ENCODE assay signal across 1 cellular context in the genomic region with DNA sequence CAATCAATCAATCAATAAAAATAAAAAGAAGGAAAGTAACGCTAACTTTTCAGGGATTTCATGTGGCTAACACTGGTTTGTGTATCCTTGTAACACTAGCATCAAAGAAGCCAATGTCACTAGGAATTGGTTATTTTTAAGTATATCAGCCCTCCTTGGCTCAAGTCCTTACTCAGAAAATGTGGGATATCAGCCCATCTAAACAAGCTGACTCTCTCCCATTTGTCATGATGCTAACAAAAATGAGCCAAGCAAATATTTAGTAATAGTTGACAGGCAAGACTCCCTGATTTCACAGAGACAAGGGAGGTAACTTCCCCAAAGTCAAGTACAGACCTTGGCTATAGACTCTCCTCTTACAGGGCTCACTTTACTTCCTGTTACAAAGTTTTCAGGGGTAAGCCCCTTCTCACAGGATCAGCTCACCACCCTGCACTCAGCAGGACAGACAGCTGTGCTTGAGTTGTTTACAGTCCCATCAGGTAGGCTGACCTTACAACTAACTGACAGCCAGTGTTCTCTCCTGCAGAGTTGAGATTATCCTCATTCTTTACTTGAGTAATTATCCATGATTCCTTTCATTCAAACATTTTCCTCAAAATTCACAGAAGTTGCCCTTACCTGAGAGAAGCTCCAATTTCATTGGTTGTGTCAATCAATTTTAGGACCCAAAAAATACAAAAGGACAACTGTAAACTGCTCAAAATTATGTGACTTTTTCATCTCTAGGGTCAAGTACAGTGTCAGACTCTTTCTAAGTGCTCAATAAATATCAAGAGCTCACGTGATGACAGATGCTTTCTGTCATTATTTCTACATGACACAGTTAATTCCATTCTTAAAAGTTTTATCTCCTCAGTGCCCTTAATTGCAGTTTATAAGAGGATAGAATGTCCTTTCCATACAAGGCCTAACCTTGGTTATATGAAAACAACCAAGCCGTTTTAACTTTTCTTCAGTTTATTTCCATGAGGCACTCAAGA.
TF ChIP-seq lines count a peak whose summit lies in the region.

No MANE protein-coding gene starts in this region.

TF ChIP-seq in HCT116, 20 proteins besides CTCF, POLR2A, EP300 and RAD21 (continued from another document):
- no peak for TF ChIP-seq CEBPB (IDR thresholded peaks at IDR 0.05; ENCODE audit: low read depth)
- TF ChIP-seq EGR1 (IDR thresholded peaks at IDR 0.05; ENCODE audit: low read depth): no peak
